In the genomic region with DNA sequence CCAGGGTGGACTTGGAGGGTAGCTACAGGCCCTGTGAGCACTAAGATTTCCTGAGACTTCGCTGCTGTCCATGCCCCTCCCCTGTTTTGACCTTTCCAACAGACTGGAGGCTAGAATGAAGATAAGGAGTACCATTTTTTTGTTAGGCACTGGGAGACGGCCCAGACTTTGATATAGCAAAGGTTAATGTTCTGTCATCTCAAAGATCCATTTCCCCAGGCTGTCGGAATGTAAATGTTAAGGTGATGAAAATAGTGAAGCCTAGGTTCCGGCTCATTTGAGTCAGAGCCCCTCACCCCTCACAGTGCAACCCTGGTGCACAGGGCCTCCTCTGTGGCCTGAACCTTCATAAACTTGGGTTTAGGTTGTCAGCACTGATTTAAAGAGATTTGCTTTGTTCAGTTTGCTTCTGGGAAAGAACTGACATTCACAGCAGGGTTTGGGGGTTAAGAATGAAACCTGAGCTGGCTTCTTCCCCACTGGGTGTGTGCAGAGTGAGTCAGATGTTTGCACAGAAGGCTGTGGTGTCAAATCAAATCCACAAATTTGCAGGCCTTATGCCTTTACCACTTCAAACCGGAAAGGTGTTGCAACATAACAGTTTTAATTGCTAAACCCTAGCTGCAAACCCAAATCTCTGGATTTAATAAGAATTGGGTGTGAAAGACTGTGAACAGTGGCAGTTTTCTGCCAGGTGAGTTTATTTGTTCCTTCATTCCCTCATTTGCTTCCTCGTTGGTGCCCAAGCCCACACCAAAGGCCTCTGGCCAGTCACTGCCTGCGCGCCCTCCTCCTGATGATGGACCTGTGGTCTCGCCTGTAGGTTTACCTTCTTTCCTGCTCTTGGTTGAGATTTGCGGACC, we compare ENCODE assay signal across 8 cellular contexts. TPM values are rescaled to one million over a fixed set of nuclear protein-coding genes. Genes with fewer than 3 reads are reported as not detected.
DNase-seq lines count a peak whose midpoint lies in the region; ATAC-seq and TF ChIP-seq lines count a peak whose summit lies in the region.

No MANE protein-coding gene starts in this region.

- peak overlapping the region; percentile 51 for H3K27ac ChIP-seq in upper lobe of right lung

- H3K9me3 ChIP-seq in mononuclear cell (ENCODE audit: low read depth, low read length) (no peaks in the 10 kb centered on the region), upper lobe of right lung (no peaks in the 10 kb centered on the region)

- H3K4me3 ChIP-seq in mononuclear cell (ENCODE audit: low read length) (peak overlapping the region; percentile 17), upper lobe of right lung (no peak overlapping the region)

- H3K4me1 ChIP-seq in mononuclear cell (ENCODE audit: insufficient read depth, low read length) (peaks cover 71% of the 10 kb centered on the region), upper lobe of right lung (peaks cover 21% of the 10 kb centered on the region)

- DNase-seq in GF-D8 (lab: John Stamatoyannopoulos, UW): peak; percentile 76
- peak; percentile 98 for DNase-seq in MV-4-11 (lab: John Stamatoyannopoulos, UW)
- DNase-seq in SW 1271 (lab: John Stamatoyannopoulos, UW): peak; percentile 14 to 77
- DNase-seq in cerebellar cortex (ENCODE audit: low spot score): peak; percentile 55
- DNase-seq in upper lobe of right lung: no peak
- no peak for DNase-seq in mesenteric fat pad (ENCODE audit: low spot score)

- no peaks in the 10 kb centered on the region for H3K27me3 ChIP-seq in mononuclear cell (ENCODE audit: insufficient read depth, low read length)
- H3K27me3 ChIP-seq in upper lobe of right lung: no peaks in the 10 kb centered on the region

- intact Hi-C loops in upper lobe of right lung (cut with DNase I): no loop called here

- TF ChIP-seq CTCF in upper lobe of right lung (IDR thresholded peaks at IDR 0.05): no peak

- H3K36me3 ChIP-seq in upper lobe of right lung: no peaks in the 10 kb centered on the region

- ATAC-seq in upper lobe of right lung (peak; percentile 91), HG02678 (IDR thresholded peaks at IDR 0.05; ENCODE audit: unreplicated experiment) (no peak)

RNA-seq across cellular contexts. Expression of a gene that starts 20.6 kb away (rescaled TPM):
- 10.6 TPM for total RNA-seq in mononuclear cell
- total RNA-seq in upper lobe of right lung: 8.2 TPM
- 8.0 TPM for total RNA-seq in mesenteric fat pad

RNA-seq across cellular contexts. Expression of a gene that starts 37.6 kb away (rescaled TPM):
- total RNA-seq in mononuclear cell (21.5 TPM), upper lobe of right lung (49.6 TPM), mesenteric fat pad (55.2 TPM)

Comparison
In these comparisons a context has a peak if more than half of its experiments do, and no peak if none do; other contexts are left out.
1. DNase-seq: peak in GF-D8 (single experiment), MV-4-11 (single experiment), SW 1271 (2 of 2) and cerebellar cortex (single experiment); none in upper lobe of right lung (single experiment) and mesenteric fat pad (single experiment).